Comparison of ENCODE assay signal across 9 cellular contexts in genomic region chr4:14403132-14403531, GRCh38.
"Had no signal": no experiment of that assay in that cellular context is flagged by ENCODE, and none has a peak within 500 bp of the region (broad histone marks: within the 10 kb centered on the region; RNA-seq: fewer than 3 reads in every experiment).

No MANE protein-coding gene starts in this region.

- H3K4me3 ChIP-seq: HAP-1 had no signal

- H3K9me3 Mint-ChIP-seq: HFFc6 had no signal

- H3K4me3 Mint-ChIP-seq: HFFc6, IgD-negative memory B cell had no signal

- H3K9me3 ChIP-seq: HAP-1 had no signal

- H3K27ac ChIP-seq: HL-60 had no signal

- H3K36me3 ChIP-seq: HAP-1 had no signal

- ATAC-seq: HCT116, HepG2 had no signal

- H3K27ac Mint-ChIP-seq: HFFc6, IgD-negative memory B cell had no signal

- H3K36me3 Mint-ChIP-seq: IgD-negative memory B cell had no signal

- H3K4me1 ChIP-seq: HAP-1 had no signal

- DNase-seq: GOT3, H7, HFFc6, KBM-7 had no signal
